Comparison of ENCODE assay signal across 1 cellular context in genomic region chr15:31391687-31392671, GRCh38.
TF ChIP-seq lines count a peak whose summit lies in the region.

No MANE protein-coding gene starts in this region.

TF ChIP-seq in A549, 52 proteins besides CTCF, POLR2A, EP300 and RAD21 (continued from another document):
- TF ChIP-seq PBX3 (IDR thresholded peaks at IDR 0.05): no peak
